In genomic region chr9:74777136-74777879, GRCh38 we compare ENCODE assay signal across 8 cellular contexts.
DNase-seq lines count a peak whose midpoint lies in the region; ATAC-seq and TF ChIP-seq lines count a peak whose summit lies in the region.

No MANE protein-coding gene starts in this region.

- 59 to 79% methylated on average over 3 to 8 of the region's 8 CpGs for WGBS in endodermal cell (ENCODE audit: insufficient coverage in 1 of 2, insufficient read length in 1 of 2), 2 experiments

- no peaks in the 10 kb centered on the region for H3K36me3 Mint-ChIP-seq in endodermal cell (ENCODE audit: low read depth)
- no peaks in the 10 kb centered on the region for H3K36me3 Mint-ChIP-seq in stimulated activated memory B cell treated with anti-CD40 and anti-IgM and Interleukin-4, amounts not matched to agents 10 μg/mL and 1 μg/mL and 100 μg/mL, for 72 hours

- no peak overlapping the region for H3K27ac ChIP-seq in endodermal cell (ENCODE audit: low read depth, low read length)

- no peak overlapping the region for H3K4me3 Mint-ChIP-seq in endodermal cell
- no peak overlapping the region for H3K4me3 Mint-ChIP-seq in stimulated activated memory B cell treated with anti-CD40 and anti-IgM and Interleukin-4, amounts not matched to agents 10 μg/mL and 1 μg/mL and 100 μg/mL, for 72 hours

- no peaks in the 10 kb centered on the region for H3K4me1 ChIP-seq in endodermal cell (ENCODE audit: control insufficient read depth, insufficient read depth, low read length)

- ATAC-seq in HG02763 (IDR thresholded peaks at IDR 0.05; ENCODE audit: unreplicated experiment) = peak; percentile 48
- peak; percentile 47 for ATAC-seq in stimulated activated memory B cell treated with anti-CD40 and anti-IgM and Interleukin-4, amounts not matched to agents 10 μg/mL and 1 μg/mL and 100 μg/mL, for 72 hours

- no peak overlapping the region for H3K27ac Mint-ChIP-seq in endodermal cell
- H3K27ac Mint-ChIP-seq in stimulated activated memory B cell treated with anti-CD40 and anti-IgM and Interleukin-4, amounts not matched to agents 10 μg/mL and 1 μg/mL and 100 μg/mL, for 72 hours = no peak overlapping the region

- H3K4me1 Mint-ChIP-seq in endodermal cell = peaks cover 6% of the 10 kb centered on the region
- H3K4me1 Mint-ChIP-seq in stimulated activated memory B cell treated with anti-CD40 and anti-IgM and Interleukin-4, amounts not matched to agents 10 μg/mL and 1 μg/mL and 100 μg/mL, for 72 hours = no peaks in the 10 kb centered on the region

- peaks cover under 1% of the 10 kb centered on the region for H3K27me3 ChIP-seq in endodermal cell (ENCODE audit: control insufficient read depth, insufficient read depth, low read length, poor library complexity, severe bottlenecking)

- no peak overlapping the region for H3K4me3 ChIP-seq in endodermal cell (ENCODE audit: low read length)

- no peaks in the 10 kb centered on the region for H3K36me3 ChIP-seq in endodermal cell (ENCODE audit: control insufficient read depth, insufficient read depth, low read length)

- H3K9ac ChIP-seq in endodermal cell (ENCODE audit: extremely low read depth, low read length, poor library complexity, severe bottlenecking) = no peak overlapping the region

- TF ChIP-seq CTCF in endodermal cell (conservative IDR thresholded peaks at IDR 0.05) = peak; percentile 88

- no peaks in the 10 kb centered on the region for H3K9me3 Mint-ChIP-seq in endodermal cell
- H3K9me3 Mint-ChIP-seq in stimulated activated memory B cell treated with anti-CD40 and anti-IgM and Interleukin-4, amounts not matched to agents 10 μg/mL and 1 μg/mL and 100 μg/mL, for 72 hours = no peaks in the 10 kb centered on the region

- H3K27me3 Mint-ChIP-seq in endodermal cell (ENCODE audit: insufficient read depth) = peaks cover 2% of the 10 kb centered on the region
- H3K27me3 Mint-ChIP-seq in stimulated activated memory B cell treated with anti-CD40 and anti-IgM and Interleukin-4, amounts not matched to agents 10 μg/mL and 1 μg/mL and 100 μg/mL, for 72 hours = peaks cover 18% of the 10 kb centered on the region

- H3K9me3 ChIP-seq in endodermal cell (ENCODE audit: control insufficient read depth, low read length) = no peaks in the 10 kb centered on the region

- DNase-seq in NCI-H748 (lab: John Stamatoyannopoulos, UW; ENCODE audit: unreplicated experiment) (peak; percentile 63), NCI-H748 treated with DMSO at 0.1 percent for 48 hours (lab: John Stamatoyannopoulos, UW) (no peak), NCI-H345 (lab: John Stamatoyannopoulos, UW) (peak; percentile 52), endodermal cell (peak; percentile 86), mucosa of gallbladder (ENCODE audit: low spot score) (peak; percentile 55)
- DNase-seq in activated CD8-positive, alpha-beta memory T cell treated with anti-CD3 and anti-CD28 coated beads for 24 hours = peak; percentile 80
